30 cellular contexts compared by ENCODE assay signal in genomic region chr15:32987067-32987466, GRCh38.
"Had no signal": no experiment of that assay in that cellular context is flagged by ENCODE, and none has a peak within 500 bp of the region (broad histone marks: within the 10 kb centered on the region; RNA-seq: fewer than 3 reads in every experiment).

No MANE protein-coding gene starts in this region.

- H3K27ac Mint-ChIP-seq: activated naive CD4-positive, alpha-beta T cell treated with anti-CD3 and anti-CD28 coated beads for 36 hours; activated naive CD8-positive, alpha-beta T cell treated with anti-CD3 and anti-CD28 coated beads for 36 hours; nephron; stimulated activated memory B cell treated with anti-CD40 and anti-IgM and Interleukin-4, amounts not matched to agents 10 μg/mL and 1 μg/mL and 100 μg/mL, for 72 hours; stimulated activated naive CD8-positive, alpha-beta T cell treated with anti-CD3 and anti-CD28 coated beads, Interleukin-15, amount 100 ng/mL, for 72 hours; T-helper 1 cell treated with Interleukin-12 subunit alpha and Interleukin-12 subunit beta and Interleukin-4 antibody, amounts not matched to agents 30 μg/mL and 1 μg/mL, for 36 hours had no signal

- H3K4me1 Mint-ChIP-seq: activated naive CD8-positive, alpha-beta T cell treated with anti-CD3 and anti-CD28 coated beads for 36 hours; stimulated activated memory B cell treated with anti-CD40 and anti-IgM and Interleukin-4, amounts not matched to agents 10 μg/mL and 1 μg/mL and 100 μg/mL, for 72 hours; stimulated activated naive CD8-positive, alpha-beta T cell treated with anti-CD3 and anti-CD28 coated beads, Interleukin-15, amount 100 ng/mL, for 72 hours had no signal

- H3K9me3 Mint-ChIP-seq: activated naive CD4-positive, alpha-beta T cell treated with anti-CD3 and anti-CD28 coated beads for 36 hours; activated naive CD8-positive, alpha-beta T cell treated with anti-CD3 and anti-CD28 coated beads for 36 hours; nephron; stimulated activated memory B cell treated with anti-CD40 and anti-IgM and Interleukin-4, amounts not matched to agents 10 μg/mL and 1 μg/mL and 100 μg/mL, for 72 hours; stimulated activated naive CD8-positive, alpha-beta T cell treated with anti-CD3 and anti-CD28 coated beads, Interleukin-15, amount 100 ng/mL, for 72 hours; T-helper 1 cell treated with Interleukin-12 subunit alpha and Interleukin-12 subunit beta and Interleukin-4 antibody, amounts not matched to agents 30 μg/mL and 1 μg/mL, for 36 hours had no signal

- ATAC-seq: activated CD4-positive, CD25-positive, alpha-beta regulatory T cell treated with anti-CD3 and anti-CD28 coated beads, Interleukin-2, amount 50 U/mL, for 24 hours; body of pancreas; mucosa of descending colon; sciatic nerve; stimulated activated memory B cell treated with anti-CD40 and anti-IgM and Interleukin-4, amounts not matched to agents 10 μg/mL and 1 μg/mL and 100 μg/mL, for 72 hours; stimulated activated naive CD8-positive, alpha-beta T cell treated with anti-CD3 and anti-CD28 coated beads, Interleukin-15, amount 100 ng/mL, for 72 hours; upper lobe of right lung had no signal

- H3K36me3 Mint-ChIP-seq: activated naive CD8-positive, alpha-beta T cell treated with anti-CD3 and anti-CD28 coated beads for 36 hours; stimulated activated memory B cell treated with anti-CD40 and anti-IgM and Interleukin-4, amounts not matched to agents 10 μg/mL and 1 μg/mL and 100 μg/mL, for 72 hours had no signal

- H3K4me3 Mint-ChIP-seq: activated naive CD4-positive, alpha-beta T cell treated with anti-CD3 and anti-CD28 coated beads for 36 hours; activated naive CD8-positive, alpha-beta T cell treated with anti-CD3 and anti-CD28 coated beads for 36 hours; nephron; stimulated activated memory B cell treated with anti-CD40 and anti-IgM and Interleukin-4, amounts not matched to agents 10 μg/mL and 1 μg/mL and 100 μg/mL, for 72 hours; stimulated activated naive CD8-positive, alpha-beta T cell treated with anti-CD3 and anti-CD28 coated beads, Interleukin-15, amount 100 ng/mL, for 72 hours; T-helper 1 cell treated with Interleukin-12 subunit alpha and Interleukin-12 subunit beta and Interleukin-4 antibody, amounts not matched to agents 30 μg/mL and 1 μg/mL, for 36 hours had no signal

- DNase-seq: activated CD4-positive, alpha-beta T cell treated with anti-CD3 and anti-CD28 coated beads for 48 hours; activated CD4-positive, alpha-beta T cell treated with anti-CD3 and anti-CD28 coated beads, Interleukin-2, amount 50 U/mL, for 48 hours; activated CD8-positive, alpha-beta memory T cell treated with anti-CD3 and anti-CD28 coated beads for 24 hours; activated effector memory CD4-positive, alpha-beta T cell treated with Interleukin-2 at 50 U/mL for 16 hours; activated naive CD4-positive, alpha-beta T cell treated with anti-CD3 and anti-CD28 coated beads for 36 hours; activated naive CD8-positive, alpha-beta T cell treated with anti-CD3 and anti-CD28 coated beads for 36 hours; adrenal gland; aorta; body of pancreas; dermis blood vessel endothelial cell; effector CD4-positive, alpha-beta T cell; kidney; left ventricle myocardium inferior; mesendoderm; mucosa of descending colon; small intestine; stimulated activated CD4-positive, alpha-beta T cell treated with anti-CD3 and anti-CD28 coated beads, Interleukin-1b, Interleukin-23, amount 100 ng/mL, for 48 hours; stimulated activated CD4-positive, alpha-beta T cell treated with anti-CD3 and anti-CD28 coated beads, Interleukin-4, amount 100 ng/mL, for 4 hours; stimulated activated CD8-positive, alpha-beta memory T cell treated with anti-CD3 and anti-CD28 coated beads, Interleukin-4, amount 100 ng/mL, for 48 hours; stimulated activated naive CD8-positive, alpha-beta T cell treated with anti-CD3 and anti-CD28 coated beads, Interleukin-15, amount 100 ng/mL, for 72 hours; SW 1271; T-helper 9 cell; thyroid gland; upper lobe of right lung; WERI-Rb-1 had no signal

- H3K27me3 Mint-ChIP-seq: activated naive CD8-positive, alpha-beta T cell treated with anti-CD3 and anti-CD28 coated beads for 36 hours; stimulated activated naive CD8-positive, alpha-beta T cell treated with anti-CD3 and anti-CD28 coated beads, Interleukin-15, amount 100 ng/mL, for 72 hours had no signal
